ENCODE assay signal across 20 cellular contexts in genomic region chr2:213416832-213417231, GRCh38.
DNase-seq lines count a peak whose midpoint lies in the region; ATAC-seq, FAIRE-seq and TF ChIP-seq lines count a peak whose summit lies in the region.
"Had no signal": no experiment of that assay in that cellular context is flagged by ENCODE, and none has a peak within 500 bp of the region (broad histone marks: within the 10 kb centered on the region; RNA-seq: fewer than 3 reads in every experiment).

No MANE protein-coding gene starts in this region.

- no peak overlapping the region for H3K4me3 ChIP-seq in esophagus muscularis mucosa
- H3K4me3 ChIP-seq in mesendoderm (ENCODE audit: low read length): no peak overlapping the region
- no peak overlapping the region for H3K4me3 ChIP-seq in trophoblast cell (ENCODE audit: low read depth, low read length)
- no peak overlapping the region for H3K4me3 ChIP-seq in MM.1S (ENCODE audit: low read length)
- H3K4me3 ChIP-seq: BLaER1 treated with 17β-estradiol and CSF1 and Interleukin-3, amounts not matched to agents 10 nM and 100 nM; GM23338 had no signal

- H4K12ac ChIP-seq in trophoblast cell (ENCODE audit: low read depth, low read length): no peak overlapping the region

- H3F3A ChIP-seq in MM.1S (ENCODE audit: insufficient read depth, low read length): no peaks in the 10 kb centered on the region

- peak overlapping the region; percentile 13 for H4K91ac ChIP-seq in trophoblast cell (ENCODE audit: low read depth, low read length)

- H3K27ac ChIP-seq in esophagus muscularis mucosa (replicated peaks in 1 of 4): no peak overlapping the region
- no peak overlapping the region for H3K27ac ChIP-seq in mesendoderm (ENCODE audit: low read depth, low read length)
- peak overlapping the region; percentile 85 for H3K27ac ChIP-seq in trophoblast cell (ENCODE audit: low read depth, low read length)
- no peak overlapping the region for H3K27ac ChIP-seq in MM.1S (ENCODE audit: low read length)
- H3K27ac ChIP-seq: BLaER1 treated with 17β-estradiol and CSF1 and Interleukin-3, amounts not matched to agents 10 nM and 100 nM; HL-60 had no signal

- H3K79me1 ChIP-seq in mesendoderm (ENCODE audit: low read length) (no peaks in the 10 kb centered on the region), trophoblast cell (ENCODE audit: low read length) (peaks cover 8% of the 10 kb centered on the region)

- no peaks in the 10 kb centered on the region for H3K36me3 ChIP-seq in esophagus muscularis mucosa
- H3K36me3 ChIP-seq in mesendoderm (ENCODE audit: control insufficient read depth, insufficient read depth, low read length): no peaks in the 10 kb centered on the region
- H3K36me3 ChIP-seq in trophoblast cell (ENCODE audit: control insufficient read depth in 1 of 2, insufficient read depth in 2 of 2, low read length in 2 of 2): peaks cover 0 to 4% of the 10 kb centered on the region in 2 experiments
- H3K36me3 ChIP-seq in MM.1S (replicated peaks; ENCODE audit: insufficient read depth, low read length): no peaks in the 10 kb centered on the region
- H3K36me3 ChIP-seq: BLaER1 treated with 17β-estradiol and CSF1 and Interleukin-3, amounts not matched to agents 10 nM and 100 nM had no signal

- TF ChIP-seq POLR2A in esophagus muscularis mucosa (IDR thresholded peaks at IDR 0.05; ENCODE audit: low read depth) (no peak), GM12892 (IDR thresholded peaks at IDR 0.05; ENCODE audit: low read depth, low read length) (no peak)

- no peak overlapping the region for H2BK15ac ChIP-seq in mesendoderm (replicated peaks; ENCODE audit: low read depth)

- H3K18ac ChIP-seq in mesendoderm (ENCODE audit: low read length) (no peak overlapping the region), trophoblast cell (ENCODE audit: low read length) (no peak overlapping the region)

- H3K4me1 ChIP-seq in esophagus muscularis mucosa (no peaks in the 10 kb centered on the region), mesendoderm (ENCODE audit: control insufficient read depth, low read depth, low read length) (no peaks in the 10 kb centered on the region), trophoblast cell (ENCODE audit: control insufficient read depth in 1 of 2, insufficient read depth in 2 of 2, low read length in 2 of 2) (peaks cover 8 to 11% of the 10 kb centered on the region in 2 experiments), MM.1S (ENCODE audit: low read length) (no peaks in the 10 kb centered on the region)
- H3K4me1 ChIP-seq: BLaER1 treated with 17β-estradiol and CSF1 and Interleukin-3, amounts not matched to agents 10 nM and 100 nM had no signal

- no peak for TF ChIP-seq EP300 in esophagus muscularis mucosa (IDR thresholded peaks at IDR 0.05)

- no peak overlapping the region for H3K14ac ChIP-seq in trophoblast cell (ENCODE audit: low read length)

- H2BK5ac ChIP-seq in mesendoderm (ENCODE audit: low read length): no peak overlapping the region
- H2BK5ac ChIP-seq in trophoblast cell (ENCODE audit: low read depth, low read length, poor library complexity): peak overlapping the region; percentile 87

- H3K9ac ChIP-seq in mesendoderm (ENCODE audit: low read length) (no peak overlapping the region), trophoblast cell (ENCODE audit: low read length) (no peak overlapping the region), MM.1S (ENCODE audit: low read length) (no peak overlapping the region)
- H3K9ac ChIP-seq: BLaER1 treated with 17β-estradiol and CSF1 and Interleukin-3, amounts not matched to agents 10 nM and 100 nM had no signal

- intact Hi-C loops in esophagus muscularis mucosa (cut with DNase I) (no loop called here), left ventricle myocardium superior (cut with micrococcal nuclease) (no loop called here)

- H3K79me2 ChIP-seq in mesendoderm (ENCODE audit: control insufficient read depth, insufficient read depth, low read length): no peaks in the 10 kb centered on the region
- H3K79me2 ChIP-seq in trophoblast cell (ENCODE audit: control insufficient read depth, insufficient read depth, low read length, poor library complexity): peaks cover 1% of the 10 kb centered on the region
- H3K79me2 ChIP-seq in MM.1S (ENCODE audit: low read length): no peaks in the 10 kb centered on the region

- TF ChIP-seq CTCF in esophagus muscularis mucosa (IDR thresholded peaks at IDR 0.05) (no peak), MM.1S (IDR thresholded peaks at IDR 0.05; ENCODE audit: low read length) (no peak)

- H2AFZ ChIP-seq in trophoblast cell (ENCODE audit: insufficient read depth, low read length, poor library complexity): no peak overlapping the region
- H2AFZ ChIP-seq in MM.1S (ENCODE audit: low read length): no peak overlapping the region
- H2AFZ ChIP-seq: GM23338 had no signal

- H3K56ac ChIP-seq in mesendoderm (ENCODE audit: low read length): no peak overlapping the region

- H3K4ac ChIP-seq in mesendoderm (ENCODE audit: low read depth, low read length) (no peak overlapping the region), trophoblast cell (ENCODE audit: low read depth, low read length) (no peak overlapping the region)

- no peak for ATAC-seq in left ventricle myocardium superior
- ATAC-seq: CD8-positive, alpha-beta T cell; GM23338 had no signal

- WGBS in esophagus muscularis mucosa: 75% methylated on average over 1 of the region's 1 CpG
- WGBS in mesendoderm (ENCODE audit: extremely low coverage, insufficient coverage, low lambda C conversion rate): no CpG with 5 or more reads among the region's 1 CpG
- WGBS in trophoblast cell (ENCODE audit: extremely low coverage, insufficient coverage, insufficient read length): no CpG with 5 or more reads among the region's 1 CpG

- no peaks in the 10 kb centered on the region for H3K9me2 ChIP-seq in MM.1S (replicated peaks; ENCODE audit: insufficient read depth, low read length)

- DNase-seq in ELF-1 (ENCODE audit: low read depth, low spot score) (peak; percentile 21), esophagus muscularis mucosa (ENCODE audit: extremely low spot score) (peak; percentile 57), mesendoderm (peak; percentile 8), trophoblast cell (no peak), GM12892 (ENCODE audit: insufficient read length) (no peak), left ventricle myocardium superior (no peak), MM.1S (no peak), AML-193 (lab: John Stamatoyannopoulos, UW) (no peak)
- DNase-seq: 8988T; Calu3; CD8-positive, alpha-beta T cell; DMS79 treated with DMSO at 0.1 percent for 48 hours; EL; HCEC 1CT had no signal

- no peak overlapping the region for H2BK12ac ChIP-seq in trophoblast cell (ENCODE audit: low read length)

- H2BK120ac ChIP-seq in mesendoderm (ENCODE audit: low read depth, low read length) (no peak overlapping the region), trophoblast cell (ENCODE audit: insufficient read depth, low read length, poor library complexity) (no peak overlapping the region)

- no peaks in the 10 kb centered on the region for H3K27me3 ChIP-seq in esophagus muscularis mucosa
- no peaks in the 10 kb centered on the region for H3K27me3 ChIP-seq in mesendoderm (ENCODE audit: insufficient read depth, low read length, poor library complexity)
- no peaks in the 10 kb centered on the region for H3K27me3 ChIP-seq in trophoblast cell (ENCODE audit: insufficient read depth, low read length)
- H3K27me3 ChIP-seq in MM.1S (replicated peaks; ENCODE audit: insufficient read depth, low read length): no peaks in the 10 kb centered on the region
- H3K27me3 ChIP-seq: BLaER1 treated with 17β-estradiol and CSF1 and Interleukin-3, amounts not matched to agents 10 nM and 100 nM had no signal

- no peak for FAIRE-seq in GM12892 (lab: Jason Lieb, UNC)
- FAIRE-seq: GM12891, GM18507, H54 had no signal

- no peak overlapping the region for H2AK5ac ChIP-seq in mesendoderm (ENCODE audit: low read length)
- H2AK5ac ChIP-seq in trophoblast cell (ENCODE audit: low read length): no peak overlapping the region

- H4K20me1 ChIP-seq in MM.1S (ENCODE audit: insufficient read depth, low read length): no peaks in the 10 kb centered on the region
- H4K20me1 ChIP-seq: BLaER1 treated with 17β-estradiol and CSF1 and Interleukin-3, amounts not matched to agents 10 nM and 100 nM had no signal

- no peak overlapping the region for H4K8ac ChIP-seq in mesendoderm (ENCODE audit: low read depth, low read length)
- no peak overlapping the region for H4K8ac ChIP-seq in trophoblast cell (ENCODE audit: low read depth, low read length)

- H3K23ac ChIP-seq in mesendoderm (ENCODE audit: low read length) (no peak overlapping the region), trophoblast cell (ENCODE audit: low read length) (no peak overlapping the region)

- H3K4me2 ChIP-seq in mesendoderm (ENCODE audit: low read length) (no peak overlapping the region), trophoblast cell (ENCODE audit: low read length) (no peak overlapping the region), MM.1S (ENCODE audit: low read depth, low read length) (no peak overlapping the region)
- H3K4me2 ChIP-seq: BLaER1 treated with 17β-estradiol and CSF1 and Interleukin-3, amounts not matched to agents 10 nM and 100 nM; GM23338 had no signal

- H3K9me3 ChIP-seq in esophagus muscularis mucosa (no peaks in the 10 kb centered on the region), trophoblast cell (ENCODE audit: insufficient read depth, low read depth, low read length) (peaks cover 9% of the 10 kb centered on the region), MM.1S (replicated peaks; ENCODE audit: insufficient read depth, low read length) (no peaks in the 10 kb centered on the region)

- H4K5ac ChIP-seq in mesendoderm (ENCODE audit: low read length): no peak overlapping the region

Comparison
In these comparisons a context has a peak if more than half of its experiments do, and no peak if none do; other contexts are left out.
1. DNase-seq: peak in ELF-1 (single experiment), esophagus muscularis mucosa (single experiment) and mesendoderm (single experiment); none in trophoblast cell (0 of 2), GM12892 (single experiment), left ventricle myocardium superior (single experiment), MM.1S (single experiment) and AML-193 (0 of 2).